ENCODE assay signal across 12 cellular contexts in genomic region chr18:70195014-70195614, GRCh38. TPM values are rescaled to one million over a fixed set of nuclear protein-coding genes. Genes with fewer than 3 reads are reported as not detected.
DNase-seq lines count a peak whose midpoint lies in the region; ATAC-seq lines count a peak whose summit lies in the region.
"Had no signal": no experiment of that assay in that cellular context is flagged by ENCODE, and none has a peak within 500 bp of the region (broad histone marks: within the 10 kb centered on the region; RNA-seq: fewer than 3 reads in every experiment).

No MANE protein-coding gene starts in this region.

- peaks cover 37% of the 10 kb centered on the region for H3K4me1 Mint-ChIP-seq in activated CD4-positive, alpha-beta T cell treated with anti-CD3 and anti-CD28 coated beads for 36 hours

- no peak overlapping the region for H2BK12ac ChIP-seq in mesenchymal stem cell (ENCODE audit: low read length in 2 of 2)

- no peaks in the 10 kb centered on the region for H3K27me3 Mint-ChIP-seq in activated CD4-positive, alpha-beta T cell treated with anti-CD3 and anti-CD28 coated beads for 36 hours
- H3K27me3 Mint-ChIP-seq: dendritic cell treated with granulocyte-macrophage colony-stimulating factor and Interleukin-4, amounts not matched to agents 40 ng/mL and 50 ng/mL, for 4 days had no signal

- WGBS in mesenchymal stem cell: 94% methylated on average over 3 of the region's 3 CpGs

- H2AK5ac ChIP-seq in mesenchymal stem cell (ENCODE audit: low read length, severe bottlenecking): no peak overlapping the region

- H3K23ac ChIP-seq in mesenchymal stem cell (ENCODE audit: low read length in 2 of 2): no peak overlapping the region

- H3K4ac ChIP-seq in mesenchymal stem cell (ENCODE audit: low read depth in 1 of 2, low read length in 2 of 2): no peak overlapping the region

- H4K8ac ChIP-seq in mesenchymal stem cell (ENCODE audit: low read length): no peak overlapping the region

- peaks cover 54% of the 10 kb centered on the region for H3K36me3 Mint-ChIP-seq in activated CD4-positive, alpha-beta T cell treated with anti-CD3 and anti-CD28 coated beads for 36 hours (ENCODE audit: low read depth)

- H3K9ac ChIP-seq in mesenchymal stem cell (ENCODE audit: low read length): peak overlapping the region; percentile 2
- H3K9ac ChIP-seq: neural progenitor cell had no signal

- POLR2A ChIA-PET in activated CD4-positive, alpha-beta T cell treated with anti-CD3 and anti-CD28 coated beads for 36 hours (lab: Charles Lee): interaction anchor here (1.8 kb wide), 1 partner anchor 11 kb away, joined by 4 read pairs; the partner anchor contains the start of gene RTTN

- H3K9me3 Mint-ChIP-seq in activated CD4-positive, alpha-beta T cell treated with anti-CD3 and anti-CD28 coated beads for 36 hours (ENCODE audit: low read depth): no peaks in the 10 kb centered on the region
- H3K9me3 Mint-ChIP-seq: dendritic cell treated with granulocyte-macrophage colony-stimulating factor and Interleukin-4, amounts not matched to agents 40 ng/mL and 50 ng/mL, for 4 days; neural progenitor cell had no signal

- H4K91ac ChIP-seq in mesenchymal stem cell (ENCODE audit: low read length): no peak overlapping the region

- no peak overlapping the region for H3K27ac Mint-ChIP-seq in activated CD4-positive, alpha-beta T cell treated with anti-CD3 and anti-CD28 coated beads for 36 hours
- H3K27ac Mint-ChIP-seq: dendritic cell treated with granulocyte-macrophage colony-stimulating factor and Interleukin-4, amounts not matched to agents 40 ng/mL and 50 ng/mL, for 4 days; neural progenitor cell had no signal

- no peak overlapping the region for H3K4me3 ChIP-seq in mesenchymal stem cell (ENCODE audit: insufficient read depth in 1 of 2, low read depth in 1 of 2, low read length in 2 of 2)
- H3K4me3 ChIP-seq: neural progenitor cell had no signal

- H3K4me2 ChIP-seq in mesenchymal stem cell (ENCODE audit: low read length, poor library complexity, severe bottlenecking): no peak overlapping the region
- H3K4me2 ChIP-seq: neural progenitor cell had no signal

- H2BK15ac ChIP-seq in mesenchymal stem cell (ENCODE audit: low read depth, poor library complexity, severe bottlenecking): no peak overlapping the region

- no peaks in the 10 kb centered on the region for H3K27me3 ChIP-seq in mesenchymal stem cell (ENCODE audit: control insufficient read depth in 1 of 2, insufficient read depth in 1 of 2, low read length in 2 of 2)
- H3K27me3 ChIP-seq: neural progenitor cell had no signal

- H3K18ac ChIP-seq in mesenchymal stem cell (ENCODE audit: low read depth in 1 of 2, low read length in 2 of 2): no peak overlapping the region

- H2BK5ac ChIP-seq in mesenchymal stem cell (ENCODE audit: low read depth, low read length, poor library complexity, severe bottlenecking): no peak overlapping the region

- DNase-seq in activated CD4-positive, alpha-beta T cell treated with anti-CD3 and anti-CD28 coated beads for 36 hours: no peak
- DNase-seq in activated CD4-positive, alpha-beta T cell treated with anti-CD3 and anti-CD28 coated beads for 48 hours: no peak
- no peak for DNase-seq in mesenchymal stem cell
- DNase-seq in AG20443 (ENCODE audit: low spot score): no peak
- no peak for DNase-seq in G401 (ENCODE audit: low spot score)
- no peak for DNase-seq in RPMI8226

- H3K79me1 ChIP-seq in mesenchymal stem cell (replicated peaks; ENCODE audit: low read length, poor library complexity, severe bottlenecking): peaks cover 5% of the 10 kb centered on the region

- in situ Hi-C loops in G401 (cut with HindIII; ENCODE audit: low sequenced_read_pairs): no loop called here

- intact Hi-C loops in activated CD4-positive, alpha-beta T cell treated with anti-CD3 and anti-CD28 coated beads for 36 hours (cut with DNase I, micrococcal nuclease): loop anchor here in 1 of 2 experiments (5.0 kb wide), 1 partner anchor 257 kb away; no protein-coding TSS in a partner anchor

- ATAC-seq in activated CD4-positive, alpha-beta T cell treated with anti-CD3 and anti-CD28 coated beads for 36 hours: peak; percentile 28
- ATAC-seq in GM21786 (IDR thresholded peaks at IDR 0.05; ENCODE audit: unreplicated experiment) (peak; percentile 46), HG03439 (IDR thresholded peaks at IDR 0.05; ENCODE audit: unreplicated experiment) (peak; percentile 41)

- no peaks in the 10 kb centered on the region for H3K9me3 ChIP-seq in mesenchymal stem cell (ENCODE audit: control insufficient read depth, low read length)

- no peak overlapping the region for H3K4me3 Mint-ChIP-seq in activated CD4-positive, alpha-beta T cell treated with anti-CD3 and anti-CD28 coated beads for 36 hours
- H3K4me3 Mint-ChIP-seq: dendritic cell treated with granulocyte-macrophage colony-stimulating factor and Interleukin-4, amounts not matched to agents 40 ng/mL and 50 ng/mL, for 4 days; neural progenitor cell had no signal

- no peak overlapping the region for H3K27ac ChIP-seq in mesenchymal stem cell (ENCODE audit: low read length, poor library complexity, severe bottlenecking)
- H3K27ac ChIP-seq: 22Rv1, HL-60, neural progenitor cell had no signal

- H2BK120ac ChIP-seq in mesenchymal stem cell (ENCODE audit: low read depth, low read length): no peak overlapping the region

- CTCF ChIA-PET in activated CD4-positive, alpha-beta T cell treated with anti-CD3 and anti-CD28 coated beads for 36 hours (lab: Charles Lee): interaction anchor here (0.6 to 4.2 kb wide), 15 partner anchors 8 to 1052 kb away, joined by 3 to 24 read pairs (median 4); no protein-coding TSS in a partner anchor

- no peaks in the 10 kb centered on the region for H3K4me1 ChIP-seq in mesenchymal stem cell (ENCODE audit: control insufficient read depth, insufficient read depth, low read depth, low read length)
- H3K4me1 ChIP-seq: neural progenitor cell had no signal

- peaks cover 3 to 61% of the 10 kb centered on the region in 2 experiments for H3K36me3 ChIP-seq in mesenchymal stem cell (ENCODE audit: control insufficient read depth in 1 of 2, insufficient read depth in 2 of 2, low read depth in 1 of 2, low read length in 2 of 2)

- no peak overlapping the region for H2AFZ ChIP-seq in mesenchymal stem cell (ENCODE audit: low read depth, low read length)
- H2AFZ ChIP-seq: neural progenitor cell had no signal

- H3K14ac ChIP-seq in mesenchymal stem cell (ENCODE audit: low read length in 2 of 2): no peak overlapping the region

RNA-seq across cellular contexts. Expression of gene RTTN, which starts 10.4 kb away (rescaled TPM):
- total RNA-seq in activated CD4-positive, alpha-beta T cell treated with anti-CD3 and anti-CD28 coated beads for 36 hours: 10 to 100 TPM; 22.2 to 29.7 TPM
- 3.3 TPM for polyA plus RNA-seq in mesenchymal stem cell (2013, experiment 1 of 2)
- polyA plus RNA-seq in mesenchymal stem cell (2013, experiment 2 of 2): 3.1 TPM
- total RNA-seq in G401 (2014; rRNA removed; shearing (Covaris generic)): 11.1 and 24.7 TPM in 2 replicates
